Comparison of ENCODE assay signal across 30 cellular contexts in the genomic region with DNA sequence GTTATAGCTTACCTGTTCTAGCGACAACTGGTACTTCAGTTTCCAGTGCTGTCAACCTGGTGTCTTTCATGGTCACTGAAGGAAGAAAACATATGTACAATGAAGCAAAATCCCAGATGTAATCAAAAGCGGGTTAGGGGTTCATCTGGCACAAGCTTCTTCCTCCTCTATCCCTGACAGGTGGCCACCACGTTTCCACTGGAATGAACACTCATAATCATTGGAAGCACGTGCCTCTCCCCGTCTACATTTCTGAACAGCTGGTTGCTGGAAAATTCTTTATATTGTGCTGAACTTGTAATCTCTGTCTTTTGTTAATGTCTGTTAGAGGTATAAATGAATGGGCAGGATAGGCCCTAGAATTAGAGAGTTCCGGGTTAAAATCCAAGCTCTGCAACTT. TPM values are rescaled to one million over a fixed set of nuclear protein-coding genes. Genes with fewer than 3 reads are reported as not detected.
"Had no signal": no experiment of that assay in that cellular context is flagged by ENCODE, and none has a peak within 500 bp of the region (broad histone marks: within the 10 kb centered on the region; RNA-seq: fewer than 3 reads in every experiment).

No MANE protein-coding gene starts in this region.

- DNase-seq: effector CD8-positive, alpha-beta T cell; foreskin keratinocyte; heart left ventricle; kidney; naive B cell; pancreas; right lobe of liver; stimulated activated CD4-positive, alpha-beta T cell treated with anti-CD3 and anti-CD28 coated beads, Interleukin-12 subunit alpha, Interleukin-12 subunit beta, amount 100 ng/mL, for 4 hours; stimulated activated CD4-positive, alpha-beta T cell treated with anti-CD3 and anti-CD28 coated beads, Interleukin-1b, Interleukin-23, amount 100 ng/mL, for 48 hours; stimulated activated CD4-positive, alpha-beta T cell treated with anti-CD3 and anti-CD28 coated beads, Interleukin-4, amount 100 ng/mL, for 1 hour; stimulated activated CD8-positive, alpha-beta memory T cell treated with anti-CD3 and anti-CD28 coated beads, Interleukin-4, amount 100 ng/mL, for 48 hours; stimulated activated naive CD4-positive, alpha-beta T cell; stimulated activated naive CD8-positive, alpha-beta T cell treated with anti-CD3 and anti-CD28 coated beads, Interleukin-15, amount 100 ng/mL, for 72 hours; transverse colon; upper lobe of right lung; uterus had no signal

- H3K9me3 ChIP-seq: esophagus muscularis mucosa, gastroesophageal sphincter, heart left ventricle, neutrophil, pancreas, right lobe of liver, suprapubic skin, transverse colon, upper lobe of right lung, uterus had no signal

- H3K4me3 ChIP-seq: esophagus muscularis mucosa, gastroesophageal sphincter, heart left ventricle, hepatocyte, lung, pancreas, right lobe of liver, smooth muscle cell, suprapubic skin, transverse colon, upper lobe of right lung, uterus had no signal

- H3K4me2 ChIP-seq: hepatocyte, smooth muscle cell had no signal

- H3K27ac ChIP-seq: esophagus muscularis mucosa, foreskin keratinocyte, gastroesophageal sphincter, heart left ventricle, hepatocyte, neutrophil, pancreas, right lobe of liver, suprapubic skin, transverse colon, upper lobe of right lung, uterus had no signal

- H3K4me1 ChIP-seq: foreskin keratinocyte, gastroesophageal sphincter, right lobe of liver, suprapubic skin, transverse colon, upper lobe of right lung, uterus had no signal

- H2AFZ ChIP-seq: hepatocyte had no signal

- ATAC-seq: foreskin keratinocyte; gastroesophageal sphincter; left lobe of liver; natural killer cell treated with Interleukin-12 subunit alpha and Interleukin-12 subunit beta and Interleukin-15 and Interleukin-18, amount 100 ng/mL, for 72 hours; pancreas; stimulated activated naive CD8-positive, alpha-beta T cell treated with anti-CD3 and anti-CD28 coated beads, Interleukin-15, amount 100 ng/mL, for 72 hours; upper lobe of right lung had no signal

- H3K36me3 ChIP-seq: pancreas, transverse colon, uterus had no signal

- H3K27me3 ChIP-seq: esophagus muscularis mucosa, foreskin keratinocyte, gastroesophageal sphincter, heart left ventricle, hepatocyte, neutrophil, pancreas, right lobe of liver, suprapubic skin, transverse colon, upper lobe of right lung, uterus had no signal

RNA-seq across cellular contexts. Expression of gene GFI1B, which starts 43.5 kb away (rescaled TPM):
- total RNA-seq: endothelial cell of umbilical vein, epithelial cell of proximal tubule, foreskin keratinocyte, gastroesophageal sphincter, neural crest cell, omental fat pad, posterior vena cava, smooth muscle cell, suprapubic skin had no signal
- polyA plus RNA-seq: foreskin keratinocyte, hepatocyte, smooth muscle cell had no signal

RNA-seq across cellular contexts. Expression of gene AK8, which starts 56.9 kb away (rescaled TPM):
- total RNA-seq: endothelial cell of umbilical vein; left lobe of liver; natural killer cell treated with Interleukin-12 subunit alpha and Interleukin-12 subunit beta and Interleukin-15 and Interleukin-18, amount 100 ng/mL, for 72 hours had no signal
- polyA plus RNA-seq: heart left ventricle had no signal
